In the genomic region with DNA sequence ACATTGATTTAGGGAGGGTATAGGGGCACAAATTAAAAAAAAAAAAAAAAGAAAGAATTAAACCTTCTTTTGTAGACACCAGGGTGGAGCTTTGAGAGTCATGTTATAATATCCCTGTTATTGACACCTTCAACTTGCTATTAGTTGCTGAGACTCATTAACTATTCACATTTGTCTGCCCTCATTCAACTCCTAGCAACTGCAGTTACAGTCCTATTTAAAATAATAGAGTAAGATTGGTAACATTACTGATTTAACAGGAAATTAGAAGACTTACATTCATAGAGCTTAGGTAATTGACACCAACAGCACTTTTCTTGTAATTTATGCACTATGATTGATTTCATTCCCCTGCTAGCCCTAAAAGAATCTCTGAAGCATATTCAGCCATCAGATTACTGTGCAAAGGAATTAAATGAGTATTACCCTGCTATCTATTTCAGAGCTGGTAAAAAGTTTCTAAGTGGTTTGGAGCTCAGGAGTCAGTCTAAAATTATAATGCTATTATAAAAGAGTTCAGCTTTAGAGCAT, we compare ENCODE assay signal across 8 cellular contexts.
DNase-seq lines count a peak whose midpoint lies in the region; ATAC-seq and TF ChIP-seq lines count a peak whose summit lies in the region.

No MANE protein-coding gene starts in this region.

- TF ChIP-seq RAD21 in SK-N-SH (IDR thresholded peaks at IDR 0.05; ENCODE audit: low read length), result no peak

- H3K79me2 ChIP-seq in SK-N-SH (ENCODE audit: insufficient read depth), result no peaks in the 10 kb centered on the region

- H3K27ac Mint-ChIP-seq in stimulated activated memory B cell treated with anti-CD40 and anti-IgM and Interleukin-4, amounts not matched to agents 10 μg/mL and 1 μg/mL and 100 μg/mL, for 72 hours, result peak overlapping the region; percentile 82

- TF ChIP-seq CTCF in SK-N-SH (IDR thresholded peaks at IDR 0.05) (no peak), dorsolateral prefrontal cortex (IDR thresholded peaks at IDR 0.05 in 54 of 56, conservative IDR thresholded peaks at IDR 0.05 in 2 of 56; ENCODE audit: low read depth in 1 of 56, partially characterized antibody in 56 of 56) (no peak)

- intact Hi-C loops in dorsolateral prefrontal cortex (cut with DNase I), result no loop called here

- peak overlapping the region; percentile 8; the same call in 1 of the 2 replicates for H3K9ac ChIP-seq in SK-N-SH
- H3K9ac ChIP-seq in HUES48 (ENCODE audit: low read depth, low read length), result no peak overlapping the region

- no peaks in the 10 kb centered on the region for H3K9me3 Mint-ChIP-seq in stimulated activated memory B cell treated with anti-CD40 and anti-IgM and Interleukin-4, amounts not matched to agents 10 μg/mL and 1 μg/mL and 100 μg/mL, for 72 hours

- POLR2A ChIA-PET in SK-N-SH (lab: Yijun Ruan, JAX), result interaction anchor here (0.6 kb wide), 1 partner anchor 41 kb away, joined by 3 read pairs; no protein-coding TSS in a partner anchor

- no peaks in the 10 kb centered on the region for H3K36me3 Mint-ChIP-seq in stimulated activated memory B cell treated with anti-CD40 and anti-IgM and Interleukin-4, amounts not matched to agents 10 μg/mL and 1 μg/mL and 100 μg/mL, for 72 hours

- H3K9me2 ChIP-seq in SK-N-SH, result no peaks in the 10 kb centered on the region

- H3K27me3 ChIP-seq in SK-N-SH (ENCODE audit: insufficient read depth) (no peaks in the 10 kb centered on the region), HUES48 (ENCODE audit: control insufficient read depth, insufficient read depth, low read length) (peaks cover 78% of the 10 kb centered on the region), dorsolateral prefrontal cortex (no peaks in the 10 kb centered on the region)

- ATAC-seq in SK-N-SH treated with all-trans-retinoic acid at 6 μM for 48 hours, result no peak; the same call in 2 of the 3 replicates
- ATAC-seq in stimulated activated memory B cell treated with anti-CD40 and anti-IgM and Interleukin-4, amounts not matched to agents 10 μg/mL and 1 μg/mL and 100 μg/mL, for 72 hours, result no peak
- ATAC-seq in GM19463 (IDR thresholded peaks at IDR 0.05; ENCODE audit: unreplicated experiment), result no peak
- ATAC-seq in HG02642 (IDR thresholded peaks at IDR 0.05; ENCODE audit: poor library complexity, unreplicated experiment), result no peak

- no peak overlapping the region for H3K4me2 ChIP-seq in SK-N-SH

- no peak for DNase-seq in SK-N-SH
- DNase-seq in dorsolateral prefrontal cortex, result no peak
- DNase-seq in SIG-M5 (lab: John Stamatoyannopoulos, UW), result no peak

- H3K4me1 ChIP-seq in SK-N-SH (ENCODE audit: control insufficient read depth in 1 of 2, insufficient read depth in 2 of 2, low read depth in 1 of 2, low read length in 1 of 2) (peaks cover 7 to 28% of the 10 kb centered on the region in 2 experiments), HUES48 (ENCODE audit: control insufficient read depth, insufficient read depth, low read length) (peaks cover 21% of the 10 kb centered on the region)

- no peaks in the 10 kb centered on the region for H3K27me3 Mint-ChIP-seq in stimulated activated memory B cell treated with anti-CD40 and anti-IgM and Interleukin-4, amounts not matched to agents 10 μg/mL and 1 μg/mL and 100 μg/mL, for 72 hours

- H4K20me1 ChIP-seq in SK-N-SH (ENCODE audit: insufficient read depth), result no peaks in the 10 kb centered on the region

- TF ChIP-seq EP300 in SK-N-SH (IDR thresholded peaks at IDR 0.05; ENCODE audit: borderline replicate concordance in 1 of 2, low read depth in 1 of 2, low read length in 1 of 2), result no peak; a peak in 1 of 4 replicates

- no peak overlapping the region for H3K4me3 Mint-ChIP-seq in stimulated activated memory B cell treated with anti-CD40 and anti-IgM and Interleukin-4, amounts not matched to agents 10 μg/mL and 1 μg/mL and 100 μg/mL, for 72 hours

- H3K9me3 ChIP-seq in SK-N-SH (no peaks in the 10 kb centered on the region), HUES48 (ENCODE audit: control insufficient read depth, insufficient read depth, low read length) (no peaks in the 10 kb centered on the region)

- no peaks in the 10 kb centered on the region for H3K36me3 ChIP-seq in SK-N-SH (replicated peaks in 1 of 2; ENCODE audit: control insufficient read depth in 1 of 2, insufficient read depth in 2 of 2, low read length in 1 of 2)
- no peaks in the 10 kb centered on the region for H3K36me3 ChIP-seq in HUES48 (ENCODE audit: control insufficient read depth, insufficient read depth, low read length)

- H3K4me1 Mint-ChIP-seq in stimulated activated memory B cell treated with anti-CD40 and anti-IgM and Interleukin-4, amounts not matched to agents 10 μg/mL and 1 μg/mL and 100 μg/mL, for 72 hours, result peaks cover 58% of the 10 kb centered on the region

- H3K4me3 ChIP-seq in SK-N-SH (ENCODE audit: low read depth in 2 of 2, low read length in 1 of 2) (no peak overlapping the region), HUES48 (ENCODE audit: low read depth, low read length) (peak overlapping the region; percentile 47), dorsolateral prefrontal cortex (peak overlapping the region in 1 of 59 donors; percentile 18)

- peaks cover 11% of the 10 kb centered on the region for H3F3A ChIP-seq in SK-N-SH (replicated peaks; ENCODE audit: insufficient read depth)

- H3K27ac ChIP-seq in SK-N-SH (ENCODE audit: low read depth in 2 of 2, low read length in 1 of 2) (peak overlapping the region; percentile 69 to 95), HUES48 (ENCODE audit: low read depth, low read length) (peak overlapping the region; percentile 91), dorsolateral prefrontal cortex (peak overlapping the region in 44 of 59 donors; percentile 6 to 88 (median 76))

- peak overlapping the region; percentile 10; the same call in 1 of the 2 replicates for H2AFZ ChIP-seq in SK-N-SH (ENCODE audit: low read depth)

- CTCF ChIA-PET in SK-N-SH (lab: Yijun Ruan, JAX), result interaction anchor here (0.6 kb wide), 1 partner anchor 135 kb away, joined by 3 read pairs; no protein-coding TSS in a partner anchor

TF ChIP-seq in SK-N-SH, 30 proteins besides CTCF, POLR2A, EP300 and RAD21 (continues in another document):
- TF ChIP-seq JUND (IDR thresholded peaks at IDR 0.05) (no peak), RXRA (IDR thresholded peaks at IDR 0.05; ENCODE audit: borderline replicate concordance, low read depth) (no peak), YY1 (IDR thresholded peaks at IDR 0.05; ENCODE audit: low read depth) (no peak), ELF1 (IDR thresholded peaks at IDR 0.05) (no peak), GATA2 (CRISPR knock-in tag; IDR thresholded peaks at IDR 0.05) (no peak), NRF1 (IDR thresholded peaks at IDR 0.05; ENCODE audit: low read depth, low read length) (no peak)
- TF ChIP-seq, protein P1, sequence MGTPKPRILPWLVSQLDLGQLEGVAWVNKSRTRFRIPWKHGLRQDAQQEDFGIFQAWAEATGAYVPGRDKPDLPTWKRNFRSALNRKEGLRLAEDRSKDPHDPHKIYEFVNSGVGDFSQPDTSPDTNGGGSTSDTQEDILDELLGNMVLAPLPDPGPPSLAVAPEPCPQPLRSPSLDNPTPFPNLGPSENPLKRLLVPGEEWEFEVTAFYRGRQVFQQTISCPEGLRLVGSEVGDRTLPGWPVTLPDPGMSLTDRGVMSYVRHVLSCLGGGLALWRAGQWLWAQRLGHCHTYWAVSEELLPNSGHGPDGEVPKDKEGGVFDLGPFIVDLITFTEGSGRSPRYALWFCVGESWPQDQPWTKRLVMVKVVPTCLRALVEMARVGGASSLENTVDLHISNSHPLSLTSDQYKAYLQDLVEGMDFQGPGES (IDR thresholded peaks at IDR 0.05; ENCODE audit: low read depth, low read length), result no peak
- TF ChIP-seq, protein P2, sequence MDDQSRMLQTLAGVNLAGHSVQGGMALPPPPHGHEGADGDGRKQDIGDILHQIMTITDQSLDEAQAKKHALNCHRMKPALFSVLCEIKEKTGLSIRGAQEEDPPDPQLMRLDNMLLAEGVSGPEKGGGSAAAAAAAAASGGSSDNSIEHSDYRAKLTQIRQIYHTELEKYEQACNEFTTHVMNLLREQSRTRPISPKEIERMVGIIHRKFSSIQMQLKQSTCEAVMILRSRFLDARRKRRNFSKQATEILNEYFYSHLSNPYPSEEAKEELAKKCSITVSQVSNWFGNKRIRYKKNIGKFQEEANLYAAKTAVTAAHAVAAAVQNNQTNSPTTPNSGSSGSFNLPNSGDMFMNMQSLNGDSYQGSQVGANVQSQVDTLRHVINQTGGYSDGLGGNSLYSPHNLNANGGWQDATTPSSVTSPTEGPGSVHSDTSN (IDR thresholded peaks at IDR 0.05), result no peak

TF ChIP-seq in SK-N-SH treated with all-trans-retinoic acid at 6 μM for 48 hours, 23 proteins besides CTCF, POLR2A, EP300 and RAD21 (continues in another document):
- no peak for TF ChIP-seq RARB (CRISPR knock-in tag; IDR thresholded peaks at IDR 0.05)
- no peak for TF ChIP-seq ZFP3 (CRISPR knock-in tag; IDR thresholded peaks at IDR 0.05)
- TF ChIP-seq, protein P3, sequence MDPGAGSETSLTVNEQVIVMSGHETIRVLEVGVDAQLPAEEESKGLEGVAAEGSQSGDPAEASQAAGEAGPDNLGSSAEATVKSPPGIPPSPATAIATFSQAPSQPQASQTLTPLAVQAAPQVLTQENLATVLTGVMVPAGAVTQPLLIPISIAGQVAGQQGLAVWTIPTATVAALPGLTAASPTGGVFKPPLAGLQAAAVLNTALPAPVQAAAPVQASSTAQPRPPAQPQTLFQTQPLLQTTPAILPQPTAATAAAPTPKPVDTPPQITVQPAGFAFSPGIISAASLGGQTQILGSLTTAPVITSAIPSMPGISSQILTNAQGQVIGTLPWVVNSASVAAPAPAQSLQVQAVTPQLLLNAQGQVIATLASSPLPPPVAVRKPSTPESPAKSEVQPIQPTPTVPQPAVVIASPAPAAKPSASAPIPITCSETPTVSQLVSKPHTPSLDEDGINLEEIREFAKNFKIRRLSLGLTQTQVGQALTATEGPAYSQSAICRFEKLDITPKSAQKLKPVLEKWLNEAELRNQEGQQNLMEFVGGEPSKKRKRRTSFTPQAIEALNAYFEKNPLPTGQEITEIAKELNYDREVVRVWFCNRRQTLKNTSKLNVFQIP (CRISPR knock-in tag; IDR thresholded peaks at IDR 0.05; ENCODE audit: borderline replicate concordance, low read depth), result no peak
